21 cellular contexts compared by ENCODE assay signal in genomic region chr5:116862632-116863455, GRCh38.
"Had no signal": no experiment of that assay in that cellular context is flagged by ENCODE, and none has a peak within 500 bp of the region (broad histone marks: within the 10 kb centered on the region; RNA-seq: fewer than 3 reads in every experiment).

No MANE protein-coding gene starts in this region.

- H3K9me3 ChIP-seq: mucosa of descending colon, spleen, thoracic aorta, upper lobe of right lung had no signal

- H3K4me1 ChIP-seq: spleen, upper lobe of right lung had no signal

- H3K27me3 ChIP-seq: spleen, upper lobe of right lung had no signal

- ATAC-seq: activated CD8-positive, alpha-beta memory T cell treated with anti-CD3 and anti-CD28 coated beads, Interleukin-2, amount 10 ng/mL, durations not matched to agents 7 days and 5 days; activated CD8-positive, alpha-beta T cell treated with anti-CD3 and anti-CD28 coated beads for 36 hours; esophagus mucosa; left colon; mucosa of descending colon; T-cell; upper lobe of right lung had no signal

- H3K4me3 ChIP-seq: mucosa of descending colon, spleen, thoracic aorta, upper lobe of right lung had no signal

- H3K36me3 ChIP-seq: spleen, thoracic aorta, upper lobe of right lung had no signal

- FAIRE-seq: frontal cortex, keratinocyte had no signal

- DNase-seq: activated CD4-positive, alpha-beta T cell treated with anti-CD3 and anti-CD28 coated beads, Interleukin-2, amount 10 ng/mL, durations not matched to agents 7 days and 5 days; activated CD4-positive, CD25-positive, alpha-beta regulatory T cell treated with anti-CD3 and anti-CD28 coated beads, Interleukin-2, amount 50 U/mL, for 72 hours; activated CD8-positive, alpha-beta memory T cell treated with anti-CD3 and anti-CD28 coated beads, Interleukin-2, amount 10 ng/mL, durations not matched to agents 7 days and 5 days; activated CD8-positive, alpha-beta T cell treated with anti-CD3 and anti-CD28 coated beads for 36 hours; activated effector memory CD4-positive, alpha-beta T cell treated with anti-CD3 and anti-CD28 coated beads, Interleukin-2, amount 50 U/mL, for 16 hours; activated naive CD4-positive, alpha-beta T cell treated with anti-CD3 and anti-CD28 coated beads, Interleukin-2, amount 10 ng/mL, durations not matched to agents 7 days and 5 days; activated T-cell treated with anti-CD3 and anti-CD28 coated beads for 4 hours; effector CD4-positive, alpha-beta T cell; left colon; mucosa of descending colon; retina; spleen; stimulated activated CD4-positive, alpha-beta T cell treated with anti-CD3 and anti-CD28 coated beads, Interleukin-4, amount 100 ng/mL, for 24 hours; stimulated activated naive CD4-positive, alpha-beta T cell treated with Interleukin-2 at 50 U/mL for 16 hours; T-cell; upper lobe of right lung had no signal

- H3K27ac ChIP-seq: spleen, thoracic aorta, upper lobe of right lung, VCaP had no signal
